Comparison of ENCODE assay signal across 14 cellular contexts in genomic region chr17:2547176-2547575, GRCh38. TPM values are rescaled to one million over a fixed set of nuclear protein-coding genes. Genes with fewer than 3 reads are reported as not detected.
A peak's percentile ranks its signal among the peaks of the same experiment; 100 is the strongest.
DNase-seq lines count a peak whose midpoint lies in the region; ATAC-seq, FAIRE-seq and TF ChIP-seq lines count a peak whose summit lies in the region.
"Had no signal": no experiment of that assay in that cellular context is flagged by ENCODE, and none has a peak within 500 bp of the region (broad histone marks: within the 10 kb centered on the region; RNA-seq: fewer than 3 reads in every experiment).

No MANE protein-coding gene starts in this region.

- no peak for FAIRE-seq in urothelium cell line (lab: Jason Lieb, UNC)

- H3K27ac Mint-ChIP-seq in MCF 10A (ENCODE audit: low read depth, unreplicated experiment): no peak overlapping the region
- H3K27ac Mint-ChIP-seq in activated T-cell treated with anti-CD3 and anti-CD28 coated beads, Interleukin-2, amount 50 U/mL, for 24 hours: no peak overlapping the region
- H3K27ac Mint-ChIP-seq: B cell; dendritic cell treated with granulocyte-macrophage colony-stimulating factor and Interleukin-4, amounts not matched to agents 40 ng/mL and 50 ng/mL, for 4 days had no signal

- no peaks in the 10 kb centered on the region for H3K27me3 Mint-ChIP-seq in MCF 10A (ENCODE audit: insufficient read depth, unreplicated experiment)
- H3K27me3 Mint-ChIP-seq in activated T-cell treated with anti-CD3 and anti-CD28 coated beads, Interleukin-2, amount 50 U/mL, for 24 hours: no peaks in the 10 kb centered on the region

- H3K4me1 ChIP-seq in breast epithelium: no peaks in the 10 kb centered on the region

- CTCF ChIA-PET in MCF 10A (lab: Yijun Ruan, JAX): interaction anchor here (0.7 to 1.0 kb wide), 2 partner anchors 32 to 70 kb away, joined by 4 read pairs; no protein-coding TSS in a partner anchor

- BruUV-seq in MCF 10A (replicated peaks; lab: Mats Ljungman, UMichigan): no TSS peak

- ATAC-seq in GM21576 (IDR thresholded peaks at IDR 0.05; ENCODE audit: unreplicated experiment): no peak

- no peaks in the 10 kb centered on the region for H3K36me3 ChIP-seq in breast epithelium
- H3K36me3 ChIP-seq: ovary had no signal

- no peak for TF ChIP-seq POLR2A in breast epithelium (IDR thresholded peaks at IDR 0.05)

- H3K9me3 Mint-ChIP-seq in MCF 10A (ENCODE audit: unreplicated experiment): no peaks in the 10 kb centered on the region
- no peaks in the 10 kb centered on the region for H3K9me3 Mint-ChIP-seq in activated T-cell treated with anti-CD3 and anti-CD28 coated beads, Interleukin-2, amount 50 U/mL, for 24 hours
- H3K9me3 Mint-ChIP-seq: dendritic cell treated with granulocyte-macrophage colony-stimulating factor and Interleukin-4, amounts not matched to agents 40 ng/mL and 50 ng/mL, for 4 days had no signal

- no peak for TF ChIP-seq CTCF in MCF 10A (IDR thresholded peaks at IDR 0.05; ENCODE audit: unreplicated experiment)
- TF ChIP-seq CTCF in breast epithelium (IDR thresholded peaks at IDR 0.05): no peak
- peak; percentile 2 for TF ChIP-seq CTCF in fibroblast of pulmonary artery (IDR thresholded peaks at IDR 0.05; ENCODE audit: low read length, missing control alignments)

- no peaks in the 10 kb centered on the region for H3K36me3 Mint-ChIP-seq in MCF 10A (ENCODE audit: insufficient read depth, unreplicated experiment)
- no peaks in the 10 kb centered on the region for H3K36me3 Mint-ChIP-seq in activated T-cell treated with anti-CD3 and anti-CD28 coated beads, Interleukin-2, amount 50 U/mL, for 24 hours (ENCODE audit: low read depth)

- peak; percentile 87 for DNase-seq in MCF 10A (ENCODE audit: unreplicated experiment)
- no peak for DNase-seq in breast epithelium (ENCODE audit: low spot score in 2 of 2)
- peak; percentile 41 for DNase-seq in RKO (ENCODE audit: low spot score)
- peak; percentile 53 for DNase-seq in fibroblast of pulmonary artery (ENCODE audit: low read depth)
- DNase-seq in urothelium cell line (ENCODE audit: low spot score): peak; percentile 23
- DNase-seq in iPS-NIHi11 (ENCODE audit: low spot score): no peak
- DNase-seq in activated T-cell treated with anti-CD3 and anti-CD28 coated beads, Interleukin-2, amount 50 U/mL, for 24 hours: no peak
- DNase-seq: hippocampal formation, NCI-H345, ovary had no signal

- H3K4me3 ChIP-seq in breast epithelium (no peak overlapping the region), fibroblast of pulmonary artery (replicated peaks; ENCODE audit: low read depth, low read length) (no peak overlapping the region)
- H3K4me3 ChIP-seq: ovary had no signal

- intact Hi-C loops in MCF 10A (cut with micrococcal nuclease): no loop called here
- intact Hi-C loops in breast epithelium (cut with DNase I; ENCODE audit: low total_unique reads): no loop called here

- no peak overlapping the region for H3K27ac ChIP-seq in breast epithelium
- H3K27ac ChIP-seq: ovary, VCaP had no signal

- H3K9me3 ChIP-seq in breast epithelium: no peaks in the 10 kb centered on the region
- H3K9me3 ChIP-seq: ovary had no signal

- no peak overlapping the region for H3K4me3 Mint-ChIP-seq in MCF 10A (ENCODE audit: unreplicated experiment)
- no peak overlapping the region for H3K4me3 Mint-ChIP-seq in activated T-cell treated with anti-CD3 and anti-CD28 coated beads, Interleukin-2, amount 50 U/mL, for 24 hours
- H3K4me3 Mint-ChIP-seq: B cell; dendritic cell treated with granulocyte-macrophage colony-stimulating factor and Interleukin-4, amounts not matched to agents 40 ng/mL and 50 ng/mL, for 4 days had no signal

- POLR2A ChIA-PET in MCF 10A (lab: Yijun Ruan, JAX): interaction anchor here (1.0 to 3.1 kb wide), 5 partner anchors 17 to 62 kb away, joined by 3 to 21 read pairs (median 10); partner anchors contain the start of genes METTL16 and PAFAH1B1

- H3K27me3 ChIP-seq in breast epithelium: no peaks in the 10 kb centered on the region
- H3K27me3 ChIP-seq: ovary had no signal

- peaks cover 5% of the 10 kb centered on the region for H3K4me1 Mint-ChIP-seq in MCF 10A (ENCODE audit: insufficient read depth, unreplicated experiment)
- peaks cover 4% of the 10 kb centered on the region for H3K4me1 Mint-ChIP-seq in activated T-cell treated with anti-CD3 and anti-CD28 coated beads, Interleukin-2, amount 50 U/mL, for 24 hours (ENCODE audit: low read depth)

RNA-seq across cellular contexts. Expression of gene METTL16, which starts 35.5 kb away (rescaled TPM):
- 37.6 and 41.4 TPM in 2 replicates for total RNA-seq in MCF 10A (2022)
- total RNA-seq in breast epithelium: 10 to 100 TPM; 25.6 to 46.4 (median 26.9) TPM

RNA-seq across cellular contexts. Expression of gene PAFAH1B1, which starts 46.3 kb away (rescaled TPM):
- 170 and 192 TPM in 2 replicates for total RNA-seq in MCF 10A (2022)
- 100 to 1,000 TPM in 2 of 3 donors, 10 to 100 TPM in 1; 99.5 to 134 (median 119) TPM for total RNA-seq in breast epithelium

Comparison
In these comparisons a context has a peak if more than half of its experiments do, and no peak if none do; other contexts are left out.
1. DNase-seq: peak in MCF 10A (single experiment), RKO (single experiment), fibroblast of pulmonary artery (single experiment) and urothelium cell line (single experiment); none in breast epithelium (0 of 2), iPS-NIHi11 (single experiment) and activated T-cell treated with anti-CD3 and anti-CD28 coated beads, Interleukin-2, amount 50 U/mL, for 24 hours (single experiment).